8 cellular contexts compared by ENCODE assay signal in genomic region chr7:111083423-111083822, GRCh38. TPM values are rescaled to one million over a fixed set of nuclear protein-coding genes. Genes with fewer than 3 reads are reported as not detected.
DNase-seq lines count a peak whose midpoint lies in the region; ATAC-seq, FAIRE-seq and TF ChIP-seq lines count a peak whose summit lies in the region.

No MANE protein-coding gene starts in this region.

- no peak for FAIRE-seq in urothelium cell line (lab: Jason Lieb, UNC)

- H3K4me3 Mint-ChIP-seq in endothelial cell (ENCODE audit: unreplicated experiment), result no peak overlapping the region

- peak; percentile 99 for ATAC-seq in GM21528 (IDR thresholded peaks at IDR 0.05; ENCODE audit: low FRiP score, unreplicated experiment)

- H3K27me3 Mint-ChIP-seq in endothelial cell (ENCODE audit: unreplicated experiment), result no peaks in the 10 kb centered on the region

- no peak for TF ChIP-seq CTCF in endothelial cell (IDR thresholded peaks at IDR 0.05; ENCODE audit: unreplicated experiment)

- DNase-seq in GM04504 (ENCODE audit: low read depth) (peak; percentile 44), pons (ENCODE audit: low spot score) (peak; percentile 64), urothelium cell line (ENCODE audit: low spot score) (no peak), endothelial cell (ENCODE audit: low spot score) (no peak), mucosa of gallbladder (ENCODE audit: low spot score) (no peak)
- peak; percentile 15 for DNase-seq in activated effector memory CD4-positive, alpha-beta T cell treated with Interleukin-2 at 50 U/mL for 16 hours

- no peaks in the 10 kb centered on the region for H3K4me1 Mint-ChIP-seq in endothelial cell (ENCODE audit: unreplicated experiment)

- peaks cover 5% of the 10 kb centered on the region for H3K9me3 ChIP-seq in KOPT-K1 (ENCODE audit: insufficient read depth, low read length, poor library complexity, severe bottlenecking)

- no peaks in the 10 kb centered on the region for H3K36me3 Mint-ChIP-seq in endothelial cell (ENCODE audit: low read depth, unreplicated experiment)

- H3K27ac Mint-ChIP-seq in endothelial cell (ENCODE audit: unreplicated experiment), result no peak overlapping the region

- H3K27ac ChIP-seq in KOPT-K1 (ENCODE audit: low read depth, low read length, poor library complexity, severe bottlenecking), result peak overlapping the region; percentile 95

- H3K9me3 Mint-ChIP-seq in endothelial cell (ENCODE audit: unreplicated experiment), result no peaks in the 10 kb centered on the region

- H3K36me3 ChIP-seq in KOPT-K1 (ENCODE audit: insufficient read depth, low read length), result no peaks in the 10 kb centered on the region

RNA-seq across cellular contexts. Expression of gene LRRN3, which starts 7.5 kb away (rescaled TPM):
- total RNA-seq in endothelial cell (ENCODE audit: unreplicated experiment) (not detected), mucosa of gallbladder (0.81 TPM)

Comparison
In these comparisons a context has a peak if more than half of its experiments do, and no peak if none do; other contexts are left out.
1. DNase-seq: peak in GM04504 (single experiment), activated effector memory CD4-positive, alpha-beta T cell treated with Interleukin-2 at 50 U/mL for 16 hours (single experiment) and pons (single experiment); none in urothelium cell line (single experiment), endothelial cell (single experiment) and mucosa of gallbladder (single experiment).